In genomic region chr12:85559127-85559526, GRCh38 we compare ENCODE assay signal across 22 cellular contexts.
"Had no signal": no experiment of that assay in that cellular context is flagged by ENCODE, and none has a peak within 500 bp of the region (broad histone marks: within the 10 kb centered on the region; RNA-seq: fewer than 3 reads in every experiment).

No MANE protein-coding gene starts in this region.

- H3K4me3 ChIP-seq: esophagus squamous epithelium, hepatocyte, left ventricle myocardium inferior, lower lobe of right lung, neural progenitor cell, pancreas, smooth muscle cell, thyroid gland had no signal

- H3K4me1 Mint-ChIP-seq: memory B cell, natural killer cell, neural progenitor cell had no signal

- H3K27me3 ChIP-seq: esophagus squamous epithelium, hepatocyte, neural progenitor cell, pancreas, thyroid gland had no signal

- H3K9me3 ChIP-seq: esophagus squamous epithelium, left ventricle myocardium inferior, lower lobe of right lung, pancreas, thyroid gland had no signal

- H3K79me2 ChIP-seq: hepatocyte had no signal

- H3K9me3 Mint-ChIP-seq: memory B cell, mesothelial cell of epicardium, natural killer cell, neural progenitor cell, type B pancreatic cell had no signal

- H3K36me3 ChIP-seq: esophagus squamous epithelium, left ventricle myocardium inferior, lower lobe of right lung, neural progenitor cell, pancreas, thyroid gland had no signal

- DNase-seq: dermis blood vessel endothelial cell; esophagus squamous epithelium; foreskin melanocyte; head of caudate nucleus; kidney; left cardiac atrium; left ventricle myocardium inferior; lower lobe of right lung; natural killer cell; nucleus accumbens; pancreas; right cardiac atrium; stimulated activated CD4-positive, alpha-beta T cell treated with anti-CD3 and anti-CD28 coated beads, Interleukin-2, amount 100 ng/mL, for 48 hours; stimulated activated naive CD4-positive, alpha-beta T cell treated with Interleukin-2 at 50 U/mL for 16 hours; thyroid gland had no signal

- H3K4me1 ChIP-seq: esophagus squamous epithelium, left ventricle myocardium inferior, lower lobe of right lung, neural progenitor cell, pancreas, thyroid gland had no signal

- H2AFZ ChIP-seq: hepatocyte, neural progenitor cell had no signal

- H3K36me3 Mint-ChIP-seq: memory B cell, mesothelial cell of epicardium, natural killer cell, neural progenitor cell, type B pancreatic cell had no signal

- H3K27me3 Mint-ChIP-seq: memory B cell, progenitor cell of endocrine pancreas had no signal

- H3K4me2 ChIP-seq: hepatocyte, neural progenitor cell, smooth muscle cell had no signal

- H3K9ac ChIP-seq: neural progenitor cell had no signal

- H3K27ac Mint-ChIP-seq: memory B cell, mesothelial cell of epicardium, natural killer cell, neural progenitor cell, progenitor cell of endocrine pancreas, type B pancreatic cell had no signal

- H3K4me3 Mint-ChIP-seq: memory B cell, mesothelial cell of epicardium, natural killer cell, neural progenitor cell, type B pancreatic cell had no signal

- H3K27ac ChIP-seq: esophagus squamous epithelium, hepatocyte, left ventricle myocardium inferior, lower lobe of right lung, neural progenitor cell, pancreas, thyroid gland had no signal

- ATAC-seq: left cardiac atrium, lower lobe of right lung, natural killer cell, pancreas, right cardiac atrium had no signal
